ENCODE assay signal across 18 cellular contexts in the genomic region with DNA sequence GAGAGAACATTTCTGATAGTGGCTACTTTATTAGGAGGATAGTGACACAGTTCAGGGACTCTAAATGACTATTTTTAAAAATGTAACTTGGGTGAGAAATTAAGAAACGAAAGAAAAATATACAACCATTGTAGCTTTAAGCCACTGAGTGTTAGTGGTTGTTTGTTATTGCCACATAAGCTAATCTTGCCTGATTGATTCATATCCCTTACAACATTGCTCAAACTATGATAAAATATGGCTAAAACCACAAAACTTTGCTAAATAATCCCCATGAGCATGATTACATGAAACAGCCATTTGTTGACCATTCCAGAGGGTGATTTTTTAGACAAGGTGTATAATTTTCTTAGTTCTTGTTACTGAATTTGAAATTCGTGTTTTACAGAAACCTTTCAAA.
DNase-seq lines count a peak whose midpoint lies in the region; ATAC-seq, FAIRE-seq and TF ChIP-seq lines count a peak whose summit lies in the region.
"Had no signal": no experiment of that assay in that cellular context is flagged by ENCODE, and none has a peak within 500 bp of the region (broad histone marks: within the 10 kb centered on the region; RNA-seq: fewer than 3 reads in every experiment).

No MANE protein-coding gene starts in this region.

- H3K27ac ChIP-seq in coronary artery, result no peak overlapping the region
- H3K27ac ChIP-seq: 22Rv1, PC-9 had no signal

- H3K27me3 ChIP-seq in bronchial epithelial cell (ENCODE audit: control insufficient read depth, insufficient read depth, low read length), result no peaks in the 10 kb centered on the region

- no peaks in the 10 kb centered on the region for H3K36me3 ChIP-seq in bronchial epithelial cell (ENCODE audit: control insufficient read depth, insufficient read depth, low read length)

- H3K4me3 ChIP-seq in bronchial epithelial cell (ENCODE audit: low read depth, low read length) (no peak overlapping the region), coronary artery (no peak overlapping the region)
- H3K4me3 ChIP-seq: K562, PC-9 had no signal

- FAIRE-seq in bronchial epithelial cell (lab: Jason Lieb, UNC), result no peak
- FAIRE-seq: K562 had no signal

- ATAC-seq in HG02852 (IDR thresholded peaks at IDR 0.05; ENCODE audit: unreplicated experiment) (no peak), HG02642 (IDR thresholded peaks at IDR 0.05; ENCODE audit: poor library complexity, unreplicated experiment) (no peak)
- ATAC-seq: K562 had no signal

- DNase-seq in SIG-M5 treated with dmso at 0.1 percent for 504 hours (lab: John Stamatoyannopoulos, UW; ENCODE audit: unreplicated experiment) (peak; percentile 40), SIG-M5 (lab: John Stamatoyannopoulos, UW) (no peak), NOMO-1 treated with DMSO at 0.1 percent for 48 hours (lab: John Stamatoyannopoulos, UW; ENCODE audit: unreplicated experiment) (peak; percentile 72), bronchial epithelial cell (ENCODE audit: low read depth) (peak; percentile 15), RKO (ENCODE audit: low spot score) (no peak), coronary artery (ENCODE audit: low spot score) (no peak)
- DNase-seq: CD4-positive, CD25-positive, alpha-beta regulatory T cell; COR-L47; DMS 273 treated with DMSO at 0.1 percent for 48 hours; DND-41; GOT3; NCI-H1105; NCI-H2081 treated with DMSO at 0.1 percent for 48 hours; PC-9 had no signal

- TF ChIP-seq CTCF in bronchial epithelial cell (IDR thresholded peaks at IDR 0.05; ENCODE audit: insufficient read depth, low read length, severe bottlenecking) (no peak), coronary artery (IDR thresholded peaks at IDR 0.05) (no peak)

Comparison
In these comparisons a context has a peak if more than half of its experiments do, and no peak if none do; other contexts are left out.
1. DNase-seq: peak in SIG-M5 treated with dmso at 0.1 percent for 504 hours (single experiment), NOMO-1 treated with DMSO at 0.1 percent for 48 hours (single experiment) and bronchial epithelial cell (single experiment); none in SIG-M5 (single experiment), RKO (single experiment) and coronary artery (single experiment).